16 cellular contexts compared by ENCODE assay signal in the genomic region with DNA sequence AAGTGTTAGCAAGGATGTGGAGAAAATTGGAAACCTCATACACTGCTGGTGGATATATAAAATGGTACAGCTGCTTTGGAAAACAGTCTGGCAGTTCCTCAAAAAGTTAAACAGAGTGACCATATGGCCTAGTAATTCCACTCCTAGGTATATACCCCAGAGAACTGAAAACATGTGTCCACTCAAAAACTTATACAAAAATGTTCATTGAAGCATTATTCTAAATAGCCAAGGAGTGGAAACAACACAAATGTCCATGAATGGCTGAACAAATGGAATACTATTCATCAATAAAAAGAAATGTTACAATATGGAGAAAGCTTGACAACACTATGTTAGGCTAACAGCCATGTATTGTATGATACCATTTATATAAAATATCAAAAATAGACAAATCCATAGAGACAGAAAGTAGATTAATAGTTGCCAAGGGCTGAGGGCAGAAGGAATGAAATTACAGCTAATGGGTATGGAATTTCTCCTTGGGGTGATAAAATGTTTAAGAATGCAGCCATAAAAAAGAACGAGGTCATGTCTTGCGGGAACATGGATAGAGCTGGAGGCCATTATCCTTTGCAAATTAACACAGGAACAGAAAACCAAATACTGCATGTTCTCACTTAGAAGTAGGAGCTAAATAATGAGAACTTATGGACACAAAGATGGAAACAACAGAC. TPM values are rescaled to one million over a fixed set of nuclear protein-coding genes. Genes with fewer than 3 reads are reported as not detected.
DNase-seq lines count a peak whose midpoint lies in the region; ATAC-seq, FAIRE-seq and TF ChIP-seq lines count a peak whose summit lies in the region.
"Had no signal": no experiment of that assay in that cellular context is flagged by ENCODE, and none has a peak within 500 bp of the region (broad histone marks: within the 10 kb centered on the region; RNA-seq: fewer than 3 reads in every experiment).

No MANE protein-coding gene starts in this region.

- peak overlapping the region; percentile 96; the same call in 1 of the 2 replicates for H3K18ac ChIP-seq in IMR-90 (ENCODE audit: low read depth, low read length)

- peak overlapping the region; percentile 81 for H2BK20ac ChIP-seq in IMR-90 (ENCODE audit: low read depth, low read length)

- peak overlapping the region in 1 of 2 experiments; percentile 98; a peak in 2 of 4 replicates for H4K8ac ChIP-seq in IMR-90 (ENCODE audit: low read depth in 2 of 2, low read length in 2 of 2)

- H3K27me3 Mint-ChIP-seq in astrocyte (ENCODE audit: low read depth, unreplicated experiment): no peaks in the 10 kb centered on the region
- H3K27me3 Mint-ChIP-seq: activated CD8-positive, alpha-beta T cell treated with anti-CD3 and anti-CD28 coated beads for 36 hours had no signal

- H4K91ac ChIP-seq in IMR-90 (ENCODE audit: insufficient read depth, low read depth, low read length): peak overlapping the region; percentile 67

- peak overlapping the region; percentile 75 for H2AFZ ChIP-seq in IMR-90 (replicated peaks; ENCODE audit: low read length, poor library complexity)
- peak overlapping the region; percentile 59 for H2AFZ ChIP-seq in astrocyte (ENCODE audit: low read depth, low read length)

- no peak overlapping the region for H3K9ac ChIP-seq in IMR-90 (ENCODE audit: low read depth, low read length)
- H3K9ac ChIP-seq in astrocyte (ENCODE audit: low read length): peak overlapping the region; percentile 48

- peak overlapping the region; percentile 96 for H2BK120ac ChIP-seq in IMR-90 (ENCODE audit: low read depth, low read length)

- H2AK5ac ChIP-seq in IMR-90 (ENCODE audit: low read depth, low read length): peak overlapping the region; percentile 1; the same call in 1 of the 2 replicates

- H3K79me1 ChIP-seq in IMR-90 (ENCODE audit: low read depth in 1 of 2, low read length in 2 of 2): no peaks in the 10 kb centered on the region

- peak overlapping the region; percentile 59 for H3K4ac ChIP-seq in IMR-90 (ENCODE audit: low read depth, low read length)

- H3K4me2 ChIP-seq in IMR-90 (ENCODE audit: low read depth, low read length) (peak overlapping the region; percentile 49; the same call in 1 of the 2 replicates), astrocyte (ENCODE audit: low read length) (peak overlapping the region; percentile 66)

- H3K14ac ChIP-seq in IMR-90 (replicated peaks; ENCODE audit: low read depth, low read length): peak overlapping the region; percentile 71; the same call in 1 of the 2 replicates

- FAIRE-seq in astrocyte (lab: Jason Lieb, UNC) (no peak), GM19239 (lab: Jason Lieb, UNC) (no peak)
- FAIRE-seq: K562 had no signal

- CTCF ChIA-PET in IMR-90 (lab: Yijun Ruan, JAX): no interaction called here

- H3K9me1 ChIP-seq in IMR-90 (ENCODE audit: insufficient read depth, low read length): no peaks in the 10 kb centered on the region

- in situ Hi-C loops in IMR-90 (cut with MboI; ENCODE audit: low sequenced_read_pairs): no loop called here

- peaks cover 3% of the 10 kb centered on the region for H3K36me3 Mint-ChIP-seq in astrocyte (ENCODE audit: low read depth, unreplicated experiment)

- H3K79me2 ChIP-seq in astrocyte (ENCODE audit: insufficient read depth, low read length): no peaks in the 10 kb centered on the region

- H3K23ac ChIP-seq in IMR-90 (ENCODE audit: low read depth, low read length): peak overlapping the region; percentile 76; the same call in 1 of the 2 replicates

- intact Hi-C loops in IMR-90 (cut with micrococcal nuclease): no loop called here

- H2BK5ac ChIP-seq in IMR-90 (ENCODE audit: low read depth, low read length, poor library complexity, severe bottlenecking): peak overlapping the region; percentile 98

- peak overlapping the region; percentile 96 for H3K27ac Mint-ChIP-seq in astrocyte (ENCODE audit: unreplicated experiment)
- H3K27ac Mint-ChIP-seq: activated CD8-positive, alpha-beta T cell treated with anti-CD3 and anti-CD28 coated beads for 36 hours had no signal

- peak overlapping the region; percentile 62; the same call in 1 of the 3 replicates for H2BK15ac ChIP-seq in IMR-90 (ENCODE audit: low read depth, low read length)

- H4K20me1 ChIP-seq in IMR-90 (ENCODE audit: insufficient read depth, low read length) (no peaks in the 10 kb centered on the region), astrocyte (ENCODE audit: insufficient read depth, low read length) (no peaks in the 10 kb centered on the region)

- dilution Hi-C loops in IMR-90 (cut with HindIII; ENCODE audit: low sequenced_read_pairs, unreplicated experiment): no loop called here

- H3K36me3 ChIP-seq in IMR-90 (ENCODE audit: control insufficient read depth, insufficient read depth, low read length) (no peaks in the 10 kb centered on the region), astrocyte (ENCODE audit: insufficient read depth, low read length) (no peaks in the 10 kb centered on the region)
- H3K36me3 ChIP-seq: vagina had no signal

- peak; percentile 68 for ATAC-seq in IMR-90 (ENCODE audit: low read depth)
- no peak for ATAC-seq in GM19328 (IDR thresholded peaks at IDR 0.05; ENCODE audit: unreplicated experiment)
- ATAC-seq in HG03565 (IDR thresholded peaks at IDR 0.05; ENCODE audit: unreplicated experiment): no peak
- ATAC-seq: activated CD8-positive, alpha-beta T cell treated with anti-CD3 and anti-CD28 coated beads for 36 hours; K562 had no signal

- DNase-seq in AG08395 (ENCODE audit: low spot score) (peak; percentile 30), IMR-90 (peak; percentile 67), astrocyte (ENCODE audit: low read depth) (peak; percentile 80), iris pigment epithelial cell (ENCODE audit: low read depth) (peak; percentile 78), OCI-M1 (lab: John Stamatoyannopoulos, UW) (no peak), GM19239 (ENCODE audit: insufficient read length, low spot score) (no peak)
- DNase-seq: activated CD8-positive, alpha-beta T cell treated with anti-CD3 and anti-CD28 coated beads for 36 hours; cortex of kidney; DND-41; glutamatergic neuron; NCI-H2081 had no signal

- H3K9me3 ChIP-seq in IMR-90 (ENCODE audit: control insufficient read depth, insufficient read depth, low read length) (no peaks in the 10 kb centered on the region), astrocyte (ENCODE audit: insufficient read depth, low read depth, low read length) (no peaks in the 10 kb centered on the region)
- H3K9me3 ChIP-seq: vagina had no signal

- WGBS in IMR-90 (ENCODE audit: extremely low coverage in 2 of 2, insufficient read length in 1 of 2), 2 experiments: no CpG with 5 or more reads among the region's 2 CpGs

- TF ChIP-seq CTCF in IMR-90 (conservative IDR thresholded peaks at IDR 0.05; ENCODE audit: low read depth, low read length) (no peak), astrocyte (IDR thresholded peaks at IDR 0.05; ENCODE audit: insufficient read depth, low read depth, low read length) (no peak)

- H3K27ac ChIP-seq in IMR-90 (ENCODE audit: insufficient read depth, low read length) (peak overlapping the region; percentile 19; the same call in 1 of the 2 replicates), astrocyte (ENCODE audit: low read depth, low read length) (peak overlapping the region; percentile 62)
- H3K27ac ChIP-seq: vagina had no signal

- no peak for TF ChIP-seq RAD21 in IMR-90 (IDR thresholded peaks at IDR 0.05; ENCODE audit: low read length)

- H3K27me3 ChIP-seq in IMR-90 (ENCODE audit: control insufficient read depth, insufficient read depth, low read length): no peaks in the 10 kb centered on the region
- H3K27me3 ChIP-seq in astrocyte (ENCODE audit: insufficient read depth, low read length): no peaks in the 10 kb centered on the region
- H3K27me3 ChIP-seq: vagina had no signal

- no peaks in the 10 kb centered on the region for H3K9me3 Mint-ChIP-seq in astrocyte (ENCODE audit: unreplicated experiment)
- H3K9me3 Mint-ChIP-seq: activated CD8-positive, alpha-beta T cell treated with anti-CD3 and anti-CD28 coated beads for 36 hours had no signal

- no peak overlapping the region for H2AK9ac ChIP-seq in IMR-90 (replicated peaks; ENCODE audit: low read depth, low read length, poor library complexity)

- H3K4me3 ChIP-seq in IMR-90 (ENCODE audit: insufficient read depth, low read depth, low read length) (no peak overlapping the region), astrocyte (ENCODE audit: insufficient read depth, low read depth, low read length) (no peak overlapping the region)
- H3K4me3 ChIP-seq: K562, vagina had no signal

- H3K56ac ChIP-seq in IMR-90 (ENCODE audit: extremely low read depth, insufficient read depth, low read length): no peak overlapping the region; the same call in 1 of the 2 replicates

- H3K4me1 Mint-ChIP-seq in astrocyte (ENCODE audit: low read depth, unreplicated experiment): peaks cover 25% of the 10 kb centered on the region

- BruUV-seq in IMR-90 (replicated peaks; lab: Mats Ljungman, UMichigan): no TSS peak

- H4K5ac ChIP-seq in IMR-90 (ENCODE audit: low read depth, low read length): peak overlapping the region; percentile 82; the same call in 1 of the 2 replicates

- TF ChIP-seq POLR2A in IMR-90 (IDR thresholded peaks at IDR 0.05; ENCODE audit: low read depth, low read length): no peak

- H3K4me1 ChIP-seq in IMR-90 (ENCODE audit: control insufficient read depth, insufficient read depth, low read length) (peaks cover 9% of the 10 kb centered on the region; the same call in 1 of the 2 replicates), astrocyte (ENCODE audit: insufficient read depth, low read length) (peaks cover 29% of the 10 kb centered on the region)

- POLR2A ChIA-PET in IMR-90 (lab: Charles Lee; ENCODE audit: unreplicated experiment): interaction anchor here (0.5 kb wide), 1 partner anchor 434 kb away, joined by 7 read pairs; no protein-coding TSS in a partner anchor

- peak overlapping the region; percentile 64 for H3K4me3 Mint-ChIP-seq in astrocyte (ENCODE audit: unreplicated experiment)
- H3K4me3 Mint-ChIP-seq: activated CD8-positive, alpha-beta T cell treated with anti-CD3 and anti-CD28 coated beads for 36 hours had no signal

TF ChIP-seq in IMR-90, 13 proteins besides CTCF, POLR2A, EP300 and RAD21 (continues in another document):
- no peak for TF ChIP-seq RFX5 (IDR thresholded peaks at IDR 0.05; ENCODE audit: low read depth, low read length)
- no peak for TF ChIP-seq FOS (IDR thresholded peaks at IDR 0.05; ENCODE audit: low read depth, low read length)
- TF ChIP-seq BHLHE40 (IDR thresholded peaks at IDR 0.05; ENCODE audit: low read depth, low read length): no peak

RNA-seq across cellular contexts. Expression of gene FBP1, which starts 33.6 kb away (rescaled TPM):
- total RNA-seq in IMR-90 (2012; rRNA removed) (not detected in 2 replicates), astrocyte (0.25 TPM in 1 of 2 replicates, not detected in the other)
- polyA plus RNA-seq in IMR-90 (2012; rRNA removed): not detected in 2 replicates
- 0.10 TPM in 1 of 2 replicates, not detected in the other for polyA plus RNA-seq in IMR-90 (2012; cell fraction: cytosol; rRNA removed)
- polyA plus RNA-seq in IMR-90 (2012; cell fraction: nucleus; rRNA removed; ENCODE audit: low replicate concordance): not detected in 2 replicates
- total RNA-seq: T-helper 2 cell treated with Interferon-gamma antibody and Interleukin-4, amounts not matched to agents 100 ng/mL and 5 ng/mL, for 36 hours had no signal
- polyA plus RNA-seq: K562 had no signal

RNA-seq across cellular contexts. Expression of gene AOPEP, which starts 53.5 kb away (rescaled TPM):
- total RNA-seq in IMR-90 (2012; rRNA removed): 38.7 and 38.9 TPM in 2 replicates
- 34.9 and 38.1 TPM in 2 replicates for polyA plus RNA-seq in IMR-90 (2012; rRNA removed)
- polyA plus RNA-seq in IMR-90 (2012; cell fraction: cytosol; rRNA removed): 23.1 and 34.2 TPM in 2 replicates
- 40.9 and 77.9 TPM in 2 replicates for polyA plus RNA-seq in IMR-90 (2012; cell fraction: nucleus; rRNA removed; ENCODE audit: low replicate concordance)
- total RNA-seq in astrocyte: 73.2 and 75.3 TPM in 2 replicates

Comparison
In these comparisons a context has a peak if more than half of its experiments do, and no peak if none do; other contexts are left out.
1. DNase-seq: peak in AG08395 (single experiment), IMR-90 (single experiment), astrocyte (single experiment) and iris pigment epithelial cell (single experiment); none in OCI-M1 (single experiment) and GM19239 (single experiment).